In genomic region chr10:72328829-72329204, GRCh38 we compare ENCODE assay signal across 8 cellular contexts. TPM values are rescaled to one million over a fixed set of nuclear protein-coding genes. Genes with fewer than 3 reads are reported as not detected.
DNase-seq lines count a peak whose midpoint lies in the region; ATAC-seq and TF ChIP-seq lines count a peak whose summit lies in the region.

No MANE protein-coding gene starts in this region.

- TF ChIP-seq CTCF in heart left ventricle (IDR thresholded peaks at IDR 0.05) (no peak), lower lobe of right lung (IDR thresholded peaks at IDR 0.05) (no peak), upper lobe of left lung (IDR thresholded peaks at IDR 0.05) (no peak), Caco-2 (IDR thresholded peaks at IDR 0.05; ENCODE audit: insufficient read depth in 1 of 2, low read depth in 1 of 2, low read length in 1 of 2, severe bottlenecking in 1 of 2, unreplicated experiment in 1 of 2) (no peak), nephron progenitor cell (IDR thresholded peaks at IDR 0.05) (no peak)

- H3K27ac Mint-ChIP-seq in activated naive CD8-positive, alpha-beta T cell treated with anti-CD3 and anti-CD28 coated beads, Interleukin-2, amount 10 ng/mL, durations not matched to agents 7 days and 5 days = peak overlapping the region; percentile 100
- H3K27ac Mint-ChIP-seq in Caco-2 (ENCODE audit: unreplicated experiment) (no peak overlapping the region), nephron progenitor cell (no peak overlapping the region)

- CTCF ChIA-PET in Caco-2 (lab: Charles Lee) = interaction anchor here (0.5 to 2.3 kb wide), 10 partner anchors 8 to 280 kb away, joined by 3 to 23 read pairs (median 4); no protein-coding TSS in a partner anchor

- 20 to 64% (median 62%) methylated on average over 3 to 5 of the region's 5 CpGs for WGBS in heart left ventricle, 4 donors
- 60 to 63% methylated on average over 1 to 5 of the region's 5 CpGs for WGBS in upper lobe of left lung, 2 donors

- H3K36me3 Mint-ChIP-seq in activated naive CD8-positive, alpha-beta T cell treated with anti-CD3 and anti-CD28 coated beads, Interleukin-2, amount 10 ng/mL, durations not matched to agents 7 days and 5 days = peaks cover 12% of the 10 kb centered on the region
- peaks cover 27% of the 10 kb centered on the region for H3K36me3 Mint-ChIP-seq in Caco-2 (ENCODE audit: insufficient read depth, unreplicated experiment)
- H3K36me3 Mint-ChIP-seq in nephron progenitor cell (ENCODE audit: low read depth) = peaks cover 2% of the 10 kb centered on the region

- peaks cover 0 to 5% (median 0%) of the 10 kb centered on the region in 9 donors for H3K36me3 ChIP-seq in heart left ventricle
- peaks cover 3% of the 10 kb centered on the region for H3K36me3 ChIP-seq in lower lobe of right lung
- peaks cover 0 to 4% (median 0%) of the 10 kb centered on the region in 4 donors for H3K36me3 ChIP-seq in upper lobe of left lung
- no peaks in the 10 kb centered on the region for H3K36me3 ChIP-seq in Caco-2 (ENCODE audit: control insufficient read depth, insufficient read depth, low read length)

- peak overlapping the region; percentile 91 for H3K4me3 Mint-ChIP-seq in activated naive CD8-positive, alpha-beta T cell treated with anti-CD3 and anti-CD28 coated beads, Interleukin-2, amount 10 ng/mL, durations not matched to agents 7 days and 5 days
- H3K4me3 Mint-ChIP-seq in Caco-2 (ENCODE audit: unreplicated experiment) = no peak overlapping the region
- no peak overlapping the region for H3K4me3 Mint-ChIP-seq in nephron progenitor cell

- no TSS peak for BruUV-seq in Caco-2 (replicated peaks; lab: Mats Ljungman, UMichigan)

- H3K4me3 ChIP-seq in heart left ventricle = no peak overlapping the region
- no peak overlapping the region for H3K4me3 ChIP-seq in lower lobe of right lung
- no peak overlapping the region for H3K4me3 ChIP-seq in upper lobe of left lung
- no peak overlapping the region for H3K4me3 ChIP-seq in Caco-2 (ENCODE audit: low read depth, low read length)

- H3K27ac ChIP-seq in heart left ventricle (peak overlapping the region in 10 of 12 donors; percentile 65 to 80 (median 72)), lower lobe of right lung (peak overlapping the region; percentile 44), upper lobe of left lung (peak overlapping the region; percentile 34 to 97 (median 88))

- ATAC-seq in heart left ventricle (no peak), Right ventricle myocardium superior (ENCODE audit: poor library complexity) (no peak), lower lobe of right lung (no peak), upper lobe of left lung (ENCODE audit: low FRiP score in 2 of 2) (no peak)
- ATAC-seq in activated naive CD8-positive, alpha-beta T cell treated with anti-CD3 and anti-CD28 coated beads, Interleukin-2, amount 10 ng/mL, durations not matched to agents 7 days and 5 days (ENCODE audit: low read depth) = peak; percentile 41

- intact Hi-C loops in heart left ventricle (cut with DNase I) (loop anchor here in 7 of 10 donors (2.0 to 10.0 kb wide), 14 partner anchors 52 to 367 kb away; partner anchors contain the start of genes CHST3 (in 1 of the 7) and DDIT4 (in 1 of the 7)), Right ventricle myocardium superior (cut with DNase I) (loop anchor here (10.0 kb wide), 1 partner anchor 54 kb away; the partner anchor contains the start of gene DDIT4), lower lobe of right lung (cut with DNase I) (no loop called here), Caco-2 (cut with micrococcal nuclease; ENCODE audit: unreplicated experiment) (loop anchor here (1.0 to 5.0 kb wide), 6 partner anchors 56 to 432 kb away; partner anchors contain the start of gene DDIT4)

- no peaks in the 10 kb centered on the region for H3K9me3 Mint-ChIP-seq in activated naive CD8-positive, alpha-beta T cell treated with anti-CD3 and anti-CD28 coated beads, Interleukin-2, amount 10 ng/mL, durations not matched to agents 7 days and 5 days
- no peaks in the 10 kb centered on the region for H3K9me3 Mint-ChIP-seq in Caco-2 (ENCODE audit: unreplicated experiment)
- no peaks in the 10 kb centered on the region for H3K9me3 Mint-ChIP-seq in nephron progenitor cell

- peaks cover 56% of the 10 kb centered on the region for H3K4me1 Mint-ChIP-seq in activated naive CD8-positive, alpha-beta T cell treated with anti-CD3 and anti-CD28 coated beads, Interleukin-2, amount 10 ng/mL, durations not matched to agents 7 days and 5 days
- H3K4me1 Mint-ChIP-seq in Caco-2 (ENCODE audit: low read depth, unreplicated experiment) (peaks cover 14% of the 10 kb centered on the region), nephron progenitor cell (peaks cover 86% of the 10 kb centered on the region)

- H3K27me3 ChIP-seq in heart left ventricle = no peaks in the 10 kb centered on the region
- no peaks in the 10 kb centered on the region for H3K27me3 ChIP-seq in lower lobe of right lung (ENCODE audit: low read depth)
- H3K27me3 ChIP-seq in upper lobe of left lung = no peaks in the 10 kb centered on the region
- no peaks in the 10 kb centered on the region for H3K27me3 ChIP-seq in Caco-2 (replicated peaks; ENCODE audit: control insufficient read depth, insufficient read depth, low read length)

- H3K9me3 ChIP-seq in heart left ventricle (no peaks in the 10 kb centered on the region), lower lobe of right lung (no peaks in the 10 kb centered on the region), upper lobe of left lung (no peaks in the 10 kb centered on the region), Caco-2 (no peaks in the 10 kb centered on the region)

- no peaks in the 10 kb centered on the region for H3K27me3 Mint-ChIP-seq in activated naive CD8-positive, alpha-beta T cell treated with anti-CD3 and anti-CD28 coated beads, Interleukin-2, amount 10 ng/mL, durations not matched to agents 7 days and 5 days
- H3K27me3 Mint-ChIP-seq in Caco-2 (ENCODE audit: insufficient read depth, unreplicated experiment) (no peaks in the 10 kb centered on the region), nephron progenitor cell (ENCODE audit: low read depth, poor library complexity) (no peaks in the 10 kb centered on the region)

- TF ChIP-seq POLR2A in heart left ventricle (IDR thresholded peaks at IDR 0.05) (no peak), upper lobe of left lung (IDR thresholded peaks at IDR 0.05) (no peak)

- H3K4me1 ChIP-seq in heart left ventricle (peaks cover 7 to 93% (median 65%) of the 10 kb centered on the region in 12 donors), lower lobe of right lung (peaks cover 88% of the 10 kb centered on the region), upper lobe of left lung (peaks cover 83 to 91% (median 87%) of the 10 kb centered on the region in 4 donors), Caco-2 (0 out of 2 replicates have a peak, but pooled peaks cover 8% of the 10 kb centered on the region)

- DNase-seq in heart left ventricle (peak in 1 of 5 donors; percentile 53), Right ventricle myocardium superior (no peak), lower lobe of right lung (no peak), upper lobe of left lung (no peak), Caco-2 (no peak), NCI-H1105 (lab: John Stamatoyannopoulos, UW) (no peak), nephron progenitor cell (no peak)
- peak; percentile 60 for DNase-seq in activated naive CD8-positive, alpha-beta T cell treated with anti-CD3 and anti-CD28 coated beads, Interleukin-2, amount 10 ng/mL, durations not matched to agents 7 days and 5 days

- no peak for TF ChIP-seq EP300 in upper lobe of left lung (IDR thresholded peaks at IDR 0.05)

- POLR2A ChIA-PET in activated naive CD8-positive, alpha-beta T cell treated with anti-CD3 and anti-CD28 coated beads, Interleukin-2, amount 10 ng/mL, durations not matched to agents 7 days and 5 days (lab: Charles Lee) = interaction anchor here (0.6 to 32.2 kb wide), 4 partner anchors 31 to 134 kb away, joined by 4 to 1812 read pairs (median 29); partner anchors contain the start of gene DDIT4
- POLR2A ChIA-PET in Caco-2 (lab: Charles Lee) = no interaction called here

RNA-seq across cellular contexts. Expression of gene DNAJB12, which starts 25.9 kb away (rescaled TPM):
- total RNA-seq in heart left ventricle (10 to 100 TPM; 23.8 to 42.5 (median 29.1) TPM), Right ventricle myocardium superior (26.1 TPM), lower lobe of right lung (44.7 TPM), upper lobe of left lung (10 to 100 TPM; 24.4 to 81.7 (median 49.2) TPM), Caco-2 (2022) (56.0 and 58.1 TPM in 2 replicates)
- polyA plus RNA-seq in heart left ventricle = 10 to 100 TPM; 21.1 to 36.0 TPM
- total RNA-seq in activated naive CD8-positive, alpha-beta T cell treated with anti-CD3 and anti-CD28 coated beads, Interleukin-2, amount 10 ng/mL, durations not matched to agents 7 days and 5 days = 10 to 100 TPM; 24.3 to 26.5 TPM

RNA-seq across cellular contexts. Expression of gene DDIT4, which starts 55.1 kb away (rescaled TPM):
- 10 to 100 TPM; 14.6 to 68.2 (median 40.4) TPM for total RNA-seq in heart left ventricle
- 100 to 1,000 TPM in 1 of 2 donors, 10 to 100 TPM in 1; 59.4 to 112 TPM for polyA plus RNA-seq in heart left ventricle
- 54.8 TPM for total RNA-seq in Right ventricle myocardium superior
- 100 to 1,000 TPM; 150 to 159 TPM for total RNA-seq in activated naive CD8-positive, alpha-beta T cell treated with anti-CD3 and anti-CD28 coated beads, Interleukin-2, amount 10 ng/mL, durations not matched to agents 7 days and 5 days
- total RNA-seq in lower lobe of right lung = 161 TPM
- 100 to 1,000 TPM in 5 of 6 donors, 10 to 100 TPM in 1; 81.0 to 218 (median 151) TPM for total RNA-seq in upper lobe of left lung
- 152 and 155 TPM in 2 replicates for total RNA-seq in Caco-2 (2022)
